ENCODE assay signal across 1 cellular context in genomic region chr2:226835796-226836547, GRCh38.
A peak's percentile ranks its signal among the peaks of the same experiment; 100 is the strongest.
TF ChIP-seq lines count a peak whose summit lies in the region.

Gene RHBDD1 (plus strand): TSS chr2:226836054. CDS start chr2:226864694, 28,640 bp downstream.

TF ChIP-seq in HepG2, 621 proteins besides CTCF, POLR2A, EP300 and RAD21 (continued from another document and continues in another):
- peak; percentile 82; the same call in 1 of the 2 replicates for TF ChIP-seq ZNF33B (CRISPR knock-in tag; IDR thresholded peaks at IDR 0.05)
- TF ChIP-seq ELF1 (CRISPR knock-in tag; IDR thresholded peaks at IDR 0.05), result peak; percentile 34; the same call in 1 of the 2 replicates
- no peak for TF ChIP-seq FOXO1 (CRISPR knock-in tag; IDR thresholded peaks at IDR 0.05)
- no peak for TF ChIP-seq CBX2 (IDR thresholded peaks at IDR 0.05; ENCODE audit: low read depth, low read length)
- no peak for TF ChIP-seq CBX2 (CRISPR knock-in tag; IDR thresholded peaks at IDR 0.05; ENCODE audit: low read depth)
- TF ChIP-seq NFYC (CRISPR knock-in tag; IDR thresholded peaks at IDR 0.05), result 0 out of 2 replicates have a peak, but pooled peaks have one; percentile 7
- no peak for TF ChIP-seq U2AF2 (IDR thresholded peaks at IDR 0.05; ENCODE audit: low read depth, low read length)
- peak; percentile 22; the same call in 1 of the 2 replicates for TF ChIP-seq ZBTB1 (CRISPR knock-in tag; IDR thresholded peaks at IDR 0.05; ENCODE audit: borderline replicate concordance)
- no peak for TF ChIP-seq MYNN (CRISPR knock-in tag; IDR thresholded peaks at IDR 0.05; ENCODE audit: low read depth)
- peak; percentile 79 for TF ChIP-seq ASH2L (IDR thresholded peaks at IDR 0.05; ENCODE audit: insufficient read length, low read depth, low read length)
- no peak for TF ChIP-seq THAP7 (CRISPR knock-in tag; IDR thresholded peaks at IDR 0.05)
- TF ChIP-seq SMC3 (IDR thresholded peaks at IDR 0.05; ENCODE audit: low read length), result no peak
- peak; percentile 73; the same call in 1 of the 2 replicates for TF ChIP-seq NFATC3 (CRISPR knock-in tag; IDR thresholded peaks at IDR 0.05)
- no peak for TF ChIP-seq STAT5B (CRISPR knock-in tag; IDR thresholded peaks at IDR 0.05)
- 0 out of 2 replicates have a peak, but pooled peaks have one; percentile 6 for TF ChIP-seq ZBTB10 (CRISPR knock-in tag; IDR thresholded peaks at IDR 0.05; ENCODE audit: borderline replicate concordance)
- TF ChIP-seq ZNF615 (CRISPR knock-in tag; IDR thresholded peaks at IDR 0.05; ENCODE audit: borderline replicate concordance), result no peak
- TF ChIP-seq ATF4 (CRISPR knock-in tag; IDR thresholded peaks at IDR 0.05), result peak in 1 of 2 experiments; percentile 97; a peak in 2 of 4 replicates
- TF ChIP-seq, protein P1, sequence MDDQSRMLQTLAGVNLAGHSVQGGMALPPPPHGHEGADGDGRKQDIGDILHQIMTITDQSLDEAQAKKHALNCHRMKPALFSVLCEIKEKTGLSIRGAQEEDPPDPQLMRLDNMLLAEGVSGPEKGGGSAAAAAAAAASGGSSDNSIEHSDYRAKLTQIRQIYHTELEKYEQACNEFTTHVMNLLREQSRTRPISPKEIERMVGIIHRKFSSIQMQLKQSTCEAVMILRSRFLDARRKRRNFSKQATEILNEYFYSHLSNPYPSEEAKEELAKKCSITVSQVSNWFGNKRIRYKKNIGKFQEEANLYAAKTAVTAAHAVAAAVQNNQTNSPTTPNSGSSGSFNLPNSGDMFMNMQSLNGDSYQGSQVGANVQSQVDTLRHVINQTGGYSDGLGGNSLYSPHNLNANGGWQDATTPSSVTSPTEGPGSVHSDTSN (CRISPR knock-in tag; IDR thresholded peaks at IDR 0.05; ENCODE audit: borderline replicate concordance), result 0 out of 2 replicates have a peak, but pooled peaks have one; percentile 14
- peak; percentile 84; the same call in 1 of the 2 replicates for TF ChIP-seq ZNF337 (CRISPR knock-in tag; IDR thresholded peaks at IDR 0.05; ENCODE audit: borderline replicate concordance, low read depth)
- peak; percentile 36; the same call in 1 of the 2 replicates for TF ChIP-seq REPIN1 (CRISPR knock-in tag; IDR thresholded peaks at IDR 0.05; ENCODE audit: borderline replicate concordance, low read depth)
- peak; percentile 60; the same call in 1 of the 2 replicates for TF ChIP-seq NFKBIZ (CRISPR knock-in tag; IDR thresholded peaks at IDR 0.05)
- no peak for TF ChIP-seq ZBTB20 (CRISPR knock-in tag; IDR thresholded peaks at IDR 0.05; ENCODE audit: borderline replicate concordance, low read depth)
- TF ChIP-seq KDM4B (CRISPR knock-in tag; IDR thresholded peaks at IDR 0.05), result no peak
- no peak for TF ChIP-seq SNAI1 (CRISPR knock-in tag; IDR thresholded peaks at IDR 0.05; ENCODE audit: borderline replicate concordance)
- peak; percentile 17; the same call in 1 of the 2 replicates for TF ChIP-seq GABPA (IDR thresholded peaks at IDR 0.05; ENCODE audit: low read depth, low read length)
- TF ChIP-seq GABPA (CRISPR knock-in tag; IDR thresholded peaks at IDR 0.05; ENCODE audit: low read depth), result peak; percentile 77
- no peak for TF ChIP-seq BRCA1 (CRISPR knock-in tag; IDR thresholded peaks at IDR 0.05)
- TF ChIP-seq ZNF674 (CRISPR knock-in tag; IDR thresholded peaks at IDR 0.05; ENCODE audit: low read depth), result no peak; the same call in 1 of the 2 replicates
- peak; percentile 49 for TF ChIP-seq FOSL2 (CRISPR knock-in tag; IDR thresholded peaks at IDR 0.05)
- peak; percentile 52 for TF ChIP-seq JARID2 (CRISPR knock-in tag; IDR thresholded peaks at IDR 0.05; ENCODE audit: insufficient replicate concordance)
- no peak for TF ChIP-seq TP53 (CRISPR knock-in tag; conservative IDR thresholded peaks at IDR 0.05)
- TF ChIP-seq, protein P2, sequence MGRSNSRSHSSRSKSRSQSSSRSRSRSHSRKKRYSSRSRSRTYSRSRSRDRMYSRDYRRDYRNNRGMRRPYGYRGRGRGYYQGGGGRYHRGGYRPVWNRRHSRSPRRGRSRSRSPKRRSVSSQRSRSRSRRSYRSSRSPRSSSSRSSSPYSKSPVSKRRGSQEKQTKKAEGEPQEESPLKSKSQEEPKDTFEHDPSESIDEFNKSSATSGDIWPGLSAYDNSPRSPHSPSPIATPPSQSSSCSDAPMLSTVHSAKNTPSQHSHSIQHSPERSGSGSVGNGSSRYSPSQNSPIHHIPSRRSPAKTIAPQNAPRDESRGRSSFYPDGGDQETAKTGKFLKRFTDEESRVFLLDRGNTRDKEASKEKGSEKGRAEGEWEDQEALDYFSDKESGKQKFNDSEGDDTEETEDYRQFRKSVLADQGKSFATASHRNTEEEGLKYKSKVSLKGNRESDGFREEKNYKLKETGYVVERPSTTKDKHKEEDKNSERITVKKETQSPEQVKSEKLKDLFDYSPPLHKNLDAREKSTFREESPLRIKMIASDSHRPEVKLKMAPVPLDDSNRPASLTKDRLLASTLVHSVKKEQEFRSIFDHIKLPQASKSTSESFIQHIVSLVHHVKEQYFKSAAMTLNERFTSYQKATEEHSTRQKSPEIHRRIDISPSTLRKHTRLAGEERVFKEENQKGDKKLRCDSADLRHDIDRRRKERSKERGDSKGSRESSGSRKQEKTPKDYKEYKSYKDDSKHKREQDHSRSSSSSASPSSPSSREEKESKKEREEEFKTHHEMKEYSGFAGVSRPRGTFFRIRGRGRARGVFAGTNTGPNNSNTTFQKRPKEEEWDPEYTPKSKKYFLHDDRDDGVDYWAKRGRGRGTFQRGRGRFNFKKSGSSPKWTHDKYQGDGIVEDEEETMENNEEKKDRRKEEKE (IDR thresholded peaks at IDR 0.05), result no peak
- peak; percentile 49; the same call in 1 of the 2 replicates for TF ChIP-seq SMAD3 (CRISPR knock-in tag; IDR thresholded peaks at IDR 0.05)
- TF ChIP-seq, protein P3, sequence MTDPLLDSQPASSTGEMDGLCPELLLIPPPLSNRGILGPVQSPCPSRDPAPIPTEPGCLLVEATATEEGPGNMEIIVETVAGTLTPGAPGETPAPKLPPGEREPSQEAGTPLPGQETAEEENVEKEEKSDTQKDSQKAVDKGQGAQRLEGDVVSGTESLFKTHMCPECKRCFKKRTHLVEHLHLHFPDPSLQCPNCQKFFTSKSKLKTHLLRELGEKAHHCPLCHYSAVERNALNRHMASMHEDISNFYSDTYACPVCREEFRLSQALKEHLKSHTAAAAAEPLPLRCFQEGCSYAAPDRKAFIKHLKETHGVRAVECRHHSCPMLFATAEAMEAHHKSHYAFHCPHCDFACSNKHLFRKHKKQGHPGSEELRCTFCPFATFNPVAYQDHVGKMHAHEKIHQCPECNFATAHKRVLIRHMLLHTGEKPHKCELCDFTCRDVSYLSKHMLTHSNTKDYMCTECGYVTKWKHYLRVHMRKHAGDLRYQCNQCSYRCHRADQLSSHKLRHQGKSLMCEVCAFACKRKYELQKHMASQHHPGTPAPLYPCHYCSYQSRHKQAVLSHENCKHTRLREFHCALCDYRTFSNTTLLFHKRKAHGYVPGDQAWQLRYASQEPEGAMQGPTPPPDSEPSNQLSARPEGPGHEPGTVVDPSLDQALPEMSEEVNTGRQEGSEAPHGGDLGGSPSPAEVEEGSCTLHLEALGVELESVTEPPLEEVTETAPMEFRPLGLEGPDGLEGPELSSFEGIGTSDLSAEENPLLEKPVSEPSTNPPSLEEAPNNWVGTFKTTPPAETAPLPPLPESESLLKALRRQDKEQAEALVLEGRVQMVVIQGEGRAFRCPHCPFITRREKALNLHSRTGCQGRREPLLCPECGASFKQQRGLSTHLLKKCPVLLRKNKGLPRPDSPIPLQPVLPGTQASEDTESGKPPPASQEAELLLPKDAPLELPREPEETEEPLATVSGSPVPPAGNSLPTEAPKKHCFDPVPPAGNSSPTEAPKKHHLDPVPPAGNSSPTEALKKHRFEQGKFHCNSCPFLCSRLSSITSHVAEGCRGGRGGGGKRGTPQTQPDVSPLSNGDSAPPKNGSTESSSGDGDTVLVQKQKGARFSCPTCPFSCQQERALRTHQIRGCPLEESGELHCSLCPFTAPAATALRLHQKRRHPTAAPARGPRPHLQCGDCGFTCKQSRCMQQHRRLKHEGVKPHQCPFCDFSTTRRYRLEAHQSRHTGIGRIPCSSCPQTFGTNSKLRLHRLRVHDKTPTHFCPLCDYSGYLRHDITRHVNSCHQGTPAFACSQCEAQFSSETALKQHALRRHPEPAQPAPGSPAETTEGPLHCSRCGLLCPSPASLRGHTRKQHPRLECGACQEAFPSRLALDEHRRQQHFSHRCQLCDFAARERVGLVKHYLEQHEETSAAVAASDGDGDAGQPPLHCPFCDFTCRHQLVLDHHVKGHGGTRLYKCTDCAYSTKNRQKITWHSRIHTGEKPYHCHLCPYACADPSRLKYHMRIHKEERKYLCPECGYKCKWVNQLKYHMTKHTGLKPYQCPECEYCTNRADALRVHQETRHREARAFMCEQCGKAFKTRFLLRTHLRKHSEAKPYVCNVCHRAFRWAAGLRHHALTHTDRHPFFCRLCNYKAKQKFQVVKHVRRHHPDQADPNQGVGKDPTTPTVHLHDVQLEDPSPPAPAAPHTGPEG (CRISPR knock-in tag; IDR thresholded peaks at IDR 0.05), result no peak; the same call in 1 of the 2 replicates
- no peak for TF ChIP-seq ZBTB46 (CRISPR knock-in tag; IDR thresholded peaks at IDR 0.05; ENCODE audit: borderline replicate concordance)
- peak; percentile 72; the same call in 1 of the 2 replicates for TF ChIP-seq CAMTA2 (CRISPR knock-in tag; IDR thresholded peaks at IDR 0.05; ENCODE audit: borderline replicate concordance)
- TF ChIP-seq HNF1A (IDR thresholded peaks at IDR 0.05; ENCODE audit: low read depth), result no peak
- peak; percentile 46; the same call in 1 of the 2 replicates for TF ChIP-seq HNF1A (CRISPR knock-in tag; IDR thresholded peaks at IDR 0.05; ENCODE audit: borderline replicate concordance)
- TF ChIP-seq HNRNPLL (IDR thresholded peaks at IDR 0.05; ENCODE audit: low read depth, low read length, poor library complexity, severe bottlenecking), result peak; percentile 90
- no peak for TF ChIP-seq MTA3 (CRISPR knock-in tag; IDR thresholded peaks at IDR 0.05)
- no peak for TF ChIP-seq FOXA1 (IDR thresholded peaks at IDR 0.05)
- no peak for TF ChIP-seq FOXA1 (CRISPR knock-in tag; IDR thresholded peaks at IDR 0.05)
